ENCODE assay signal across 8 cellular contexts in the genomic region with DNA sequence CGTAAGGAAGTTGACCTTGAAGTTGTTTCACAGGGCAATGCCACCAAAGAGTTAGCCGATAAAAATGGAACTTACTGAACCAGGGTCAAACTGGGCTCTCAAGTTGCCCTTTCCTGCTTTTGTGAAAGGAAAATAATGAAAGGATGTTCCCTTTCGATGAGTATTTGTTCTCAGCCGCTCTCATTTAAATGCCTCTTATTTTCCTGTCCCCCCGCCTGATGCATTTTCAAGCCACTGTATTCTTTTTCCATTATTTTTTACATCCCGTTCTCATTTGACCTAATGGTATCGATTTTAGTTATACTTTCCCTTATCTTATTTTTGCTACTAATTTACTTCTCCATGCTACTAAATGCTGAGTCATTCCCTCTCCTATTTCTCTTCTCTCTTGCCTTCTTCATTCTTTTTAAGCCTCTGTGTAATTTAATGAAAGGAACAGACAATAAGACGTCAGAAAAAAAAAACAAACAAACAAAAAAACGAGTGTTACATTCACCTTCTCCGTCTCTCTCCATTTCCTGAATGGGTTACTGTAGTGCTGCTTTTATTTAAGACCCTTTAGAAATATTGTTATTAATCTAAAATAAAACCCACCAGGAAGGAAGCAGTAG. TPM values are rescaled to one million over a fixed set of nuclear protein-coding genes. Genes with fewer than 3 reads are reported as not detected.
DNase-seq lines count a peak whose midpoint lies in the region; ATAC-seq and TF ChIP-seq lines count a peak whose summit lies in the region.

No MANE protein-coding gene starts in this region.

- intact Hi-C loops in left lung (cut with DNase I) = loop anchor here in 1 of 2 donors (5.0 kb wide), 1 partner anchor 159 kb away; no protein-coding TSS in a partner anchor

- no peak for TF ChIP-seq CTCF in astrocyte of the cerebellum (IDR thresholded peaks at IDR 0.05; ENCODE audit: low read depth, low read length, missing control alignments)
- no peak for TF ChIP-seq CTCF in left lung (IDR thresholded peaks at IDR 0.05)
- TF ChIP-seq CTCF in thoracic aorta (IDR thresholded peaks at IDR 0.05) = no peak
- TF ChIP-seq CTCF in GM20000 (IDR thresholded peaks at IDR 0.05; ENCODE audit: extremely low read depth, missing control alignments) = no peak

- H3K9me3 ChIP-seq in MG63 (no peaks in the 10 kb centered on the region), left lung (no peaks in the 10 kb centered on the region), thoracic aorta (no peaks in the 10 kb centered on the region)

- H3K4me1 ChIP-seq in left lung (peaks cover 8 to 30% of the 10 kb centered on the region in 2 donors), thoracic aorta (ENCODE audit: control insufficient read depth in 1 of 2, low read depth in 2 of 2) (peaks cover 13 to 25% of the 10 kb centered on the region in 2 donors)

- H3K27me3 ChIP-seq in MG63 (peaks cover 2% of the 10 kb centered on the region), left lung (no peaks in the 10 kb centered on the region), thoracic aorta (replicated peaks; ENCODE audit: insufficient read depth) (no peaks in the 10 kb centered on the region)

- peaks cover 26% of the 10 kb centered on the region for H3K36me3 ChIP-seq in MG63
- H3K36me3 ChIP-seq in left lung = peaks cover 0 to 21% of the 10 kb centered on the region in 2 donors
- H3K36me3 ChIP-seq in thoracic aorta = peaks cover 3% of the 10 kb centered on the region

- H3K4me3 ChIP-seq in MG63 = peak overlapping the region; percentile 85
- peak overlapping the region; percentile 68 for H3K4me3 ChIP-seq in astrocyte of the cerebellum (ENCODE audit: low read depth, low read length)
- H3K4me3 ChIP-seq in left lung = peak overlapping the region; percentile 80 to 96
- H3K4me3 ChIP-seq in thoracic aorta = peak overlapping the region; percentile 87

- H3K27ac ChIP-seq in left lung (peak overlapping the region; percentile 90 to 93), thoracic aorta (peak overlapping the region; percentile 76 to 82)

- ATAC-seq in left lung = peak; percentile 5
- no peak for ATAC-seq in thoracic aorta (ENCODE audit: insufficient number of reproducible peaks, low FRiP score, low read depth)

- in situ Hi-C loops in astrocyte of the cerebellum (cut with HindIII; ENCODE audit: low sequenced_read_pairs) = no loop called here

- DNase-seq in Daoy (ENCODE audit: low read depth) = peak; percentile 3
- DNase-seq in MG63 = no peak
- no peak for DNase-seq in astrocyte of the cerebellum (ENCODE audit: low read depth)
- no peak for DNase-seq in left lung
- DNase-seq in thoracic aorta (ENCODE audit: low spot score) = no peak
- no peak for DNase-seq in globus pallidus (ENCODE audit: low spot score)
- DNase-seq in effector CD4-positive, alpha-beta T cell = no peak
- no peak for DNase-seq in GM20000 (ENCODE audit: low spot score)

RNA-seq across cellular contexts. Expression of a gene that starts 0.7 kb away (rescaled TPM):
- total RNA-seq in Daoy (2014; rRNA removed; shearing (Covaris generic)) = 38.8 and 52.0 TPM in 2 replicates
- total RNA-seq in MG63 (2014; rRNA removed; shearing (Covaris generic); ENCODE audit: low replicate concordance) = 24.3 and 67.1 TPM in 2 replicates
- total RNA-seq in left lung (10 to 100 TPM; 20.2 to 29.0 TPM), thoracic aorta (10 to 100 TPM; 11.5 to 15.3 TPM)

RNA-seq across cellular contexts. Expression of a gene that starts 26.2 kb away (rescaled TPM):
- total RNA-seq in Daoy (2014; rRNA removed; shearing (Covaris generic)) = under 0.01 TPM in 1 of 2 replicates, not detected in the other
- total RNA-seq in MG63 (2014; rRNA removed; shearing (Covaris generic); ENCODE audit: low replicate concordance) = not detected in 2 replicates
- 1 to 10 TPM in 1 of 2 donors, under 1 TPM in 1; 0.94 to 1.3 TPM for total RNA-seq in left lung
- total RNA-seq in thoracic aorta = under 1 TPM; 0.28 to 0.41 TPM
